In genomic region chr6:70494833-70495232, GRCh38 we compare ENCODE assay signal across 20 cellular contexts.
A peak's percentile ranks its signal among the peaks of the same experiment; 100 is the strongest.
DNase-seq lines count a peak whose midpoint lies in the region; ATAC-seq, FAIRE-seq and TF ChIP-seq lines count a peak whose summit lies in the region.
"Had no signal": no experiment of that assay in that cellular context is flagged by ENCODE, and none has a peak within 500 bp of the region (broad histone marks: within the 10 kb centered on the region; RNA-seq: fewer than 3 reads in every experiment).

No MANE protein-coding gene starts in this region.

- H2AFZ ChIP-seq in HepG2 (ENCODE audit: low read length): no peak overlapping the region

- no peak for TF ChIP-seq RAD21 in HepG2 (CRISPR knock-in tag; IDR thresholded peaks at IDR 0.05)

- no peaks in the 10 kb centered on the region for H4K20me1 ChIP-seq in HepG2 (ENCODE audit: insufficient read depth, low read length)
- H4K20me1 ChIP-seq: BLaER1 had no signal

- H3K4me3 ChIP-seq in HepG2 (replicated peaks in 1 of 3; ENCODE audit: insufficient read depth in 1 of 3, low read depth in 2 of 3, low read length in 3 of 3) (no peak overlapping the region), right lobe of liver (no peak overlapping the region), SK-N-MC (peak overlapping the region; percentile 30; the same call in 1 of the 2 replicates)
- H3K4me3 ChIP-seq: BLaER1 had no signal

- no peaks in the 10 kb centered on the region for H3K79me2 ChIP-seq in HepG2 (ENCODE audit: insufficient read depth, low read length)

- no peaks in the 10 kb centered on the region for H3K36me3 ChIP-seq in HepG2 (replicated peaks in 1 of 2; ENCODE audit: control insufficient read depth in 1 of 2, insufficient read depth in 2 of 2, low read length in 2 of 2)
- H3K36me3 ChIP-seq in right lobe of liver: no peaks in the 10 kb centered on the region
- H3K36me3 ChIP-seq in SK-N-MC (ENCODE audit: insufficient read depth, low read length): no peaks in the 10 kb centered on the region
- H3K36me3 ChIP-seq: BE2C, BLaER1 had no signal

- TF ChIP-seq CTCF in HepG2 (CRISPR knock-in tag; IDR thresholded peaks at IDR 0.05) (no peak), right lobe of liver (IDR thresholded peaks at IDR 0.05) (no peak)

- no TSS peak for BruUV-seq in HepG2 (replicated peaks; lab: Mats Ljungman, UMichigan)

- H3K27ac ChIP-seq in HepG2 (ENCODE audit: extremely low read length, insufficient read depth, low read length): no peak overlapping the region
- H3K27ac ChIP-seq in right lobe of liver: no peak overlapping the region
- peak overlapping the region; percentile 61 for H3K27ac ChIP-seq in SK-N-MC
- H3K27ac ChIP-seq: 22Rv1, BLaER1 had no signal

- H3K9me3 ChIP-seq in HepG2 (ENCODE audit: low read length) (no peaks in the 10 kb centered on the region), right lobe of liver (no peaks in the 10 kb centered on the region), SK-N-MC (ENCODE audit: low read depth, low read length) (no peaks in the 10 kb centered on the region)
- H3K9me3 ChIP-seq: BE2C had no signal

- TF ChIP-seq POLR2A in HepG2 (IDR thresholded peaks at IDR 0.05; ENCODE audit: insufficient read depth in 1 of 2, low read depth in 2 of 2, low read length in 2 of 2): no peak
- no peak for TF ChIP-seq POLR2A in right lobe of liver (IDR thresholded peaks at IDR 0.05)

- no peak for ATAC-seq in HepG2
- no peak for ATAC-seq in right lobe of liver
- no peak for ATAC-seq in left ventricle myocardium superior
- ATAC-seq in HG03159 (IDR thresholded peaks at IDR 0.05; ENCODE audit: unreplicated experiment): no peak

- WGBS in HepG2 (ENCODE audit: low lambda C conversion rate): 96% methylated on average over 1 of the region's 1 CpG
- WGBS in right lobe of liver (ENCODE audit: insufficient coverage, low coverage, low lambda C conversion rate, missing lambda C conversion rate): 100% methylated on average over 1 of the region's 1 CpG

- intact Hi-C loops in HepG2 (cut with micrococcal nuclease; ENCODE audit: unreplicated experiment): no loop called here
- intact Hi-C loops in right lobe of liver (cut with DNase I): no loop called here
- intact Hi-C loops in left ventricle myocardium superior (cut with micrococcal nuclease): no loop called here

- CTCF ChIA-PET in HepG2 (lab: Yijun Ruan, JAX; ENCODE audit: low intra/inter-chr PET ratio, low total read pairs): no interaction called here

- no peak for DNase-seq in HepG2 (ENCODE audit: low spot score)
- no peak for DNase-seq in right lobe of liver
- no peak for DNase-seq in GM19239 (ENCODE audit: insufficient read length, low spot score)
- DNase-seq in SK-N-MC (ENCODE audit: low read depth, low spot score): peak; percentile 86
- no peak for DNase-seq in DMS114 treated with DMSO at 0.1 percent for 48 hours (lab: John Stamatoyannopoulos, UW; ENCODE audit: unreplicated experiment)
- no peak for DNase-seq in left ventricle myocardium superior
- DNase-seq: BE2C; C1 segment of cervical spinal cord; CD4-positive, alpha-beta memory T cell; CD4-positive, CD25-positive, alpha-beta regulatory T cell; CD8-positive, alpha-beta memory T cell; COR-L47; DMS 273 treated with DMSO at 0.1 percent for 48 hours; DMS79 treated with DMSO at 0.1 percent for 48 hours; GF-D8 had no signal

- H3K27me3 ChIP-seq in HepG2 (ENCODE audit: control insufficient read depth in 1 of 2, insufficient read depth in 2 of 2, low read length in 2 of 2) (no peaks in the 10 kb centered on the region), right lobe of liver (no peaks in the 10 kb centered on the region)
- H3K27me3 ChIP-seq: BE2C, BLaER1 had no signal

- TF ChIP-seq EP300 in HepG2 (IDR thresholded peaks at IDR 0.05; ENCODE audit: low read depth in 2 of 2, low read length in 2 of 2) (no peak), HepG2 (CRISPR knock-in tag; IDR thresholded peaks at IDR 0.05; ENCODE audit: borderline replicate concordance) (no peak)

- FAIRE-seq in HepG2 (lab: Jason Lieb, UNC) (no peak), GM19239 (lab: Jason Lieb, UNC) (peak; percentile 76), islet of Langerhans (lab: Jason Lieb, UNC) (peak; percentile 24)
- FAIRE-seq: GM12891 had no signal

- POLR2A ChIA-PET in HepG2 (lab: Yijun Ruan, JAX): no interaction called here

- H3K4me1 ChIP-seq in HepG2 (ENCODE audit: insufficient read depth, low read length): no peaks in the 10 kb centered on the region
- no peaks in the 10 kb centered on the region for H3K4me1 ChIP-seq in right lobe of liver
- H3K4me1 ChIP-seq: BE2C, BLaER1 had no signal

- H3K4me2 ChIP-seq in HepG2 (ENCODE audit: low read depth, low read length): no peak overlapping the region
- H3K4me2 ChIP-seq: BLaER1 had no signal

- in situ Hi-C loops in HepG2 (cut with HindIII; ENCODE audit: extremely low pct_ligation_motif_present, low pct_unique_long_range_greater_than_20kb): no loop called here

- no peak overlapping the region for H3K9ac ChIP-seq in HepG2 (ENCODE audit: insufficient read depth, low read depth, low read length)
- H3K9ac ChIP-seq in SK-N-MC (ENCODE audit: insufficient read length): no peak overlapping the region
- H3K9ac ChIP-seq: BLaER1 had no signal

TF ChIP-seq in HepG2, 621 proteins besides CTCF, POLR2A, EP300 and RAD21:
- TF ChIP-seq PLSCR1 (CRISPR knock-in tag; IDR thresholded peaks at IDR 0.05; ENCODE audit: borderline replicate concordance): no peak
- TF ChIP-seq ZNF383 (CRISPR knock-in tag; IDR thresholded peaks at IDR 0.05; ENCODE audit: borderline replicate concordance): no peak
- peak; percentile 32 to 58; a peak in 2 of 4 replicates for TF ChIP-seq MAFK (conservative IDR thresholded peaks at IDR 0.05 in 1 of 2, IDR thresholded peaks at IDR 0.05 in 1 of 2; ENCODE audit: low read length in 2 of 2)
- TF ChIP-seq GATA4 (IDR thresholded peaks at IDR 0.05; ENCODE audit: borderline replicate concordance, low read depth): no peak
- no peak for TF ChIP-seq ZMYM2 (CRISPR knock-in tag; IDR thresholded peaks at IDR 0.05)
- TF ChIP-seq ZNF160 (CRISPR knock-in tag; IDR thresholded peaks at IDR 0.05): no peak
- TF ChIP-seq KDM1A (CRISPR knock-in tag; IDR thresholded peaks at IDR 0.05): no peak
- no peak for TF ChIP-seq SKI (IDR thresholded peaks at IDR 0.05; ENCODE audit: partially characterized antibody)
